Comparison of ENCODE assay signal across 20 cellular contexts in the genomic region with DNA sequence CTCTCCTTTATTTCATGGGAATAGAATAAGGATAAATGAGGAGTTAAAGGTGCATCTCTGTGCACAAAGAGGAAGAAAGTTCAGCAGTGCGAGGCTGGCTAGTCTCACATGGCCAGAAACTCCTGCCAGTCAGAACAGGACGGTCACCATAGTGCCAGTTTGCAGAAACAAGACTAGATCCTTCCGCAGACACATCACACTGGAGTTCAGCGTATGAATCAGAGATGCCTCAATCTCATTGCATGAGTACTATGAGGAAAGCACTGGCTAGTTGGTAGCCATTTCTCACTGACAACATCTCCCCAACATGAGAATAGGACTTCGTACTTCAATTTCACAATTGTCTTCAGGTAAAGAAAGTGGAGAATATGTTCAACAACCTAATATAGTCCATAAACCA. TPM values are rescaled to one million over a fixed set of nuclear protein-coding genes. Genes with fewer than 3 reads are reported as not detected.
"Had no signal": no experiment of that assay in that cellular context is flagged by ENCODE, and none has a peak within 500 bp of the region (broad histone marks: within the 10 kb centered on the region; RNA-seq: fewer than 3 reads in every experiment).

No MANE protein-coding gene starts in this region.

- H3K4me1 ChIP-seq: neural progenitor cell, sigmoid colon, uterus had no signal

- H3K36me3 Mint-ChIP-seq: activated naive CD8-positive, alpha-beta T cell; brain; neural progenitor cell had no signal

- H3K4me3 ChIP-seq: gastroesophageal sphincter, lung, neural progenitor cell, ovary, sigmoid colon, thyroid gland, uterus had no signal

- H2AFZ ChIP-seq: neural progenitor cell had no signal

- H3K4me3 Mint-ChIP-seq: neural progenitor cell had no signal

- H3K9me3 Mint-ChIP-seq: activated CD4-positive, alpha-beta T cell treated with anti-CD3 and anti-CD28 coated beads, Interleukin-2, amount 10 ng/mL, durations not matched to agents 24 days and 14 days; brain; neural progenitor cell had no signal

- ATAC-seq: activated CD8-positive, alpha-beta T cell treated with anti-CD3 and anti-CD28 coated beads, Interleukin-2, amount 10 ng/mL, durations not matched to agents 7 days and 5 days; gastroesophageal sphincter; left colon had no signal

- H3K4me2 ChIP-seq: neural progenitor cell had no signal

- H3K36me3 ChIP-seq: gastroesophageal sphincter, heart right ventricle, neural progenitor cell, ovary, sigmoid colon, thyroid gland, uterus had no signal

- H3K9ac ChIP-seq: neural progenitor cell had no signal

- H3K27ac Mint-ChIP-seq: activated CD4-positive, alpha-beta T cell treated with anti-CD3 and anti-CD28 coated beads, Interleukin-2, amount 10 ng/mL, durations not matched to agents 24 days and 14 days; activated CD8-positive, alpha-beta T cell treated with anti-CD3 and anti-CD28 coated beads, Interleukin-2, amount 10 ng/mL, durations not matched to agents 7 days and 5 days; activated naive CD8-positive, alpha-beta T cell; brain; neural progenitor cell had no signal

- H3K27ac ChIP-seq: gastroesophageal sphincter, neural progenitor cell, ovary, sigmoid colon, uterus had no signal

- H3K4me1 Mint-ChIP-seq: neural progenitor cell had no signal

- DNase-seq: activated CD4-positive, alpha-beta T cell treated with anti-CD3 and anti-CD28 coated beads, Interleukin-2, amount 10 ng/mL, durations not matched to agents 24 days and 14 days; activated CD4-positive, CD25-positive, alpha-beta regulatory T cell; activated CD8-positive, alpha-beta memory T cell treated with anti-CD3 and anti-CD28 coated beads, Interleukin-2, amount 50 U/mL, for 48 hours; activated CD8-positive, alpha-beta T cell treated with anti-CD3 and anti-CD28 coated beads, Interleukin-2, amount 10 ng/mL, durations not matched to agents 7 days and 5 days; activated gamma-delta T cell treated with Interleukin-2 at 50 U/mL for 16 hours; effector CD8-positive, alpha-beta T cell; heart right ventricle; left colon; ovary; sigmoid colon; stimulated activated CD4-positive, alpha-beta T cell treated with anti-CD3 and anti-CD28 coated beads, Interleukin-2, amount 100 ng/mL, for 24 hours; thyroid gland; uterus had no signal

- H3K27me3 Mint-ChIP-seq: activated naive CD8-positive, alpha-beta T cell had no signal

- H3K27me3 ChIP-seq: gastroesophageal sphincter, heart right ventricle, neural progenitor cell, ovary, sigmoid colon, thyroid gland, uterus had no signal

- H3K9me3 ChIP-seq: gastroesophageal sphincter, heart right ventricle, ovary, sigmoid colon, thyroid gland, uterus had no signal

RNA-seq across cellular contexts. Expression of a gene that starts 34.9 kb away (rescaled TPM):
- total RNA-seq: activated CD4-positive, alpha-beta T cell treated with anti-CD3 and anti-CD28 coated beads, Interleukin-2, amount 10 ng/mL, durations not matched to agents 24 days and 14 days; activated CD8-positive, alpha-beta T cell treated with anti-CD3 and anti-CD28 coated beads, Interleukin-2, amount 10 ng/mL, durations not matched to agents 7 days and 5 days; endothelial cell of umbilical vein; gastroesophageal sphincter; heart right ventricle; left colon; lung; sigmoid colon; T-helper 2 cell treated with Interferon-gamma antibody and Interleukin-4, amounts not matched to agents 100 ng/mL and 5 ng/mL, for 36 hours had no signal
- polyA plus RNA-seq: endothelial cell of umbilical vein, lung, sigmoid colon had no signal
